1 cellular context compared by ENCODE assay signal in the genomic region with DNA sequence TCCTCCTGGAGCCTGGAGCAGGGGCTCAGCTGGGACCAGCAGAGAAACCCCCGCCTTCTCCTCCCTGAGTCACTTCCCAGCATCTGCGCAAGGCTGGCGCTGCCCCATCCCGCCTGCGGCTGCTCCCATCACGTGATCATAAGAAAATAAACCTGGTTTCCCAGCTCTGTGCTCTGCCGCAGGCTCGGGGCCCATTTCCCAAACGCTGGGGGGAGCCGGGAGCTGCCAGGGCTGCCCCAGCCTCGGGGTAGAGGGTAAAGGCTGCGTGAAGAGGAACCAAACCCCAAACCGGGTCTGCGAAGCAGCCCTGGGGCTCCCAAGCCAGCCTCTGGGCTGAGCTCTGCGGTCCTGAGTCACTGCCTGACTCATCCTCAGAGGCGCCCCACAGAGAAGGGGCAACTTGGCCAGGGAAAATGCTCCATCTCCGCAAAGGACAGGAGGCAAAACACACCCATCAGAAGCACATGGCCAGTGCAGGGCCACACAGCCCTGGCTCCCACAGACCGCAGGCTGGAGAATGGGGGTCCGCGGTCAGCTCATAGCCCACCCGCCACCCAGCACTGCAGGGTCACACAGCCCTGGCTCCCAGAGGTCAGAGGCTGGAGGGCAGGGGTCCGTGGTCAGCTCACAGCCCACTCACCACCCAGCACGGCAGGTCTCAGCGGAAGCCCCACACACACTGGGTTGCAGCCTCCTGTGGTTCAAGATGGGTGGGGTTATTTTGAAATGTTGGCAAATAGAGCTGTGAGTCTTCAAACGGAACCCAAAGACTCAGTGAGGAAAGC.
TF ChIP-seq lines count a peak whose summit lies in the region.

No MANE protein-coding gene starts in this region.

TF ChIP-seq in HEK293, 187 proteins besides CTCF, POLR2A, EP300 and RAD21 (continued from another document):
- TF ChIP-seq, protein P1, sequence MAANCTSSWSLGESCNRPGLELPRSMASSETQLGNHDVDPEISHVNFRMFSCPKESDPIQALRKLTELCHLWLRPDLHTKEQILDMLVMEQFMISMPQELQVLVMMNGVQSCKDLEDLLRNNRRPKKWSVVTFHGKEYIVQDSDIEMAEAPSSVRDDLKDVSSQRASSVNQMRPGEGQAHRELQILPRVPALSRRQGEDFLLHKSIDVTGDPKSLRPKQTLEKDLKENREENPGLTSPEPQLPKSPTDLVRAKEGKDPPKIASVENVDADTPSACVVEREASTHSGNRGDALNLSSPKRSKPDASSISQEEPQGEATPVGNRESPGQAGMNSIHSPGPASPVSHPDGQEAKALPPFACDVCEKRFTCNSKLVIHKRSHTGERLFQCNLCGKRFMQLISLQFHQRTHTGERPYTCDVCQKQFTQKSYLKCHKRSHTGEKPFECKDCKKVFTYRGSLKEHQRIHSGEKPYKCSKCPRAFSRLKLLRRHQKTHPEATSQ (tag by site-specific recombination; IDR thresholded peaks at IDR 0.05), result no peak
- TF ChIP-seq ZNF335 (tag by site-specific recombination; conservative IDR thresholded peaks at IDR 0.05) (peak; percentile 79), GLIS2 (tag by site-specific recombination; IDR thresholded peaks at IDR 0.05) (peak; percentile 72), ZBTB48 (tag by site-specific recombination; IDR thresholded peaks at IDR 0.05) (0 out of 2 replicates have a peak, but pooled peaks have one; percentile 39), ZNF266 (tag by site-specific recombination; IDR thresholded peaks at IDR 0.05; ENCODE audit: low read depth) (no peak), ZNF211 (tag by site-specific recombination; IDR thresholded peaks at IDR 0.05; ENCODE audit: low read depth) (no peak), ZBTB1 (tag by site-specific recombination; IDR thresholded peaks at IDR 0.05) (no peak), IKZF3 (tag by site-specific recombination; IDR thresholded peaks at IDR 0.05) (peak; percentile 89), ZNF146 (tag by site-specific recombination; IDR thresholded peaks at IDR 0.05) (no peak), ZFP37 (tag by site-specific recombination; IDR thresholded peaks at IDR 0.05) (peak; percentile 50; the same call in 1 of the 2 replicates), YY2 (tag by site-specific recombination; IDR thresholded peaks at IDR 0.05) (no peak), GLIS1 (tag by site-specific recombination; IDR thresholded peaks at IDR 0.05) (peak; percentile 46), ZNF202 (tag by site-specific recombination; IDR thresholded peaks at IDR 0.05; ENCODE audit: borderline replicate concordance) (no peak), ZNF274 (IDR thresholded peaks at IDR 0.05; ENCODE audit: low read length) (no peak), ZNF274 (tag by site-specific recombination; IDR thresholded peaks at IDR 0.05; ENCODE audit: borderline replicate concordance) (no peak), ZNF140 (tag by site-specific recombination; IDR thresholded peaks at IDR 0.05) (no peak), ZNF324 (tag by site-specific recombination; IDR thresholded peaks at IDR 0.05) (no peak), ZBTB20 (tag by site-specific recombination; IDR thresholded peaks at IDR 0.05) (peak; percentile 75), ZNF302 (tag by site-specific recombination; IDR thresholded peaks at IDR 0.05; ENCODE audit: low read depth) (no peak), ZNF138 (tag by site-specific recombination; IDR thresholded peaks at IDR 0.05; ENCODE audit: borderline replicate concordance) (no peak), ZFP3 (tag by site-specific recombination; IDR thresholded peaks at IDR 0.05; ENCODE audit: low read depth) (no peak), ZNF600 (tag by site-specific recombination; IDR thresholded peaks at IDR 0.05) (peak; percentile 93), SP2 (tag by site-specific recombination; IDR thresholded peaks at IDR 0.05) (peak; percentile 38), ZNF239 (tag by site-specific recombination; IDR thresholded peaks at IDR 0.05) (no peak), GFI1B (tag by site-specific recombination; IDR thresholded peaks at IDR 0.05) (no peak), ZNF571 (tag by site-specific recombination; IDR thresholded peaks at IDR 0.05) (no peak)
- TF ChIP-seq, protein P2, sequence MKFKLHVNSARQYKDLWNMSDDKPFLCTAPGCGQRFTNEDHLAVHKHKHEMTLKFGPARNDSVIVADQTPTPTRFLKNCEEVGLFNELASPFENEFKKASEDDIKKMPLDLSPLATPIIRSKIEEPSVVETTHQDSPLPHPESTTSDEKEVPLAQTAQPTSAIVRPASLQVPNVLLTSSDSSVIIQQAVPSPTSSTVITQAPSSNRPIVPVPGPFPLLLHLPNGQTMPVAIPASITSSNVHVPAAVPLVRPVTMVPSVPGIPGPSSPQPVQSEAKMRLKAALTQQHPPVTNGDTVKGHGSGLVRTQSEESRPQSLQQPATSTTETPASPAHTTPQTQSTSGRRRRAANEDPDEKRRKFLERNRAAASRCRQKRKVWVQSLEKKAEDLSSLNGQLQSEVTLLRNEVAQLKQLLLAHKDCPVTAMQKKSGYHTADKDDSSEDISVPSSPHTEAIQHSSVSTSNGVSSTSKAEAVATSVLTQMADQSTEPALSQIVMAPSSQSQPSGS (tag by site-specific recombination; IDR thresholded peaks at IDR 0.05; ENCODE audit: low read depth), result no peak
- TF ChIP-seq, protein P3, sequence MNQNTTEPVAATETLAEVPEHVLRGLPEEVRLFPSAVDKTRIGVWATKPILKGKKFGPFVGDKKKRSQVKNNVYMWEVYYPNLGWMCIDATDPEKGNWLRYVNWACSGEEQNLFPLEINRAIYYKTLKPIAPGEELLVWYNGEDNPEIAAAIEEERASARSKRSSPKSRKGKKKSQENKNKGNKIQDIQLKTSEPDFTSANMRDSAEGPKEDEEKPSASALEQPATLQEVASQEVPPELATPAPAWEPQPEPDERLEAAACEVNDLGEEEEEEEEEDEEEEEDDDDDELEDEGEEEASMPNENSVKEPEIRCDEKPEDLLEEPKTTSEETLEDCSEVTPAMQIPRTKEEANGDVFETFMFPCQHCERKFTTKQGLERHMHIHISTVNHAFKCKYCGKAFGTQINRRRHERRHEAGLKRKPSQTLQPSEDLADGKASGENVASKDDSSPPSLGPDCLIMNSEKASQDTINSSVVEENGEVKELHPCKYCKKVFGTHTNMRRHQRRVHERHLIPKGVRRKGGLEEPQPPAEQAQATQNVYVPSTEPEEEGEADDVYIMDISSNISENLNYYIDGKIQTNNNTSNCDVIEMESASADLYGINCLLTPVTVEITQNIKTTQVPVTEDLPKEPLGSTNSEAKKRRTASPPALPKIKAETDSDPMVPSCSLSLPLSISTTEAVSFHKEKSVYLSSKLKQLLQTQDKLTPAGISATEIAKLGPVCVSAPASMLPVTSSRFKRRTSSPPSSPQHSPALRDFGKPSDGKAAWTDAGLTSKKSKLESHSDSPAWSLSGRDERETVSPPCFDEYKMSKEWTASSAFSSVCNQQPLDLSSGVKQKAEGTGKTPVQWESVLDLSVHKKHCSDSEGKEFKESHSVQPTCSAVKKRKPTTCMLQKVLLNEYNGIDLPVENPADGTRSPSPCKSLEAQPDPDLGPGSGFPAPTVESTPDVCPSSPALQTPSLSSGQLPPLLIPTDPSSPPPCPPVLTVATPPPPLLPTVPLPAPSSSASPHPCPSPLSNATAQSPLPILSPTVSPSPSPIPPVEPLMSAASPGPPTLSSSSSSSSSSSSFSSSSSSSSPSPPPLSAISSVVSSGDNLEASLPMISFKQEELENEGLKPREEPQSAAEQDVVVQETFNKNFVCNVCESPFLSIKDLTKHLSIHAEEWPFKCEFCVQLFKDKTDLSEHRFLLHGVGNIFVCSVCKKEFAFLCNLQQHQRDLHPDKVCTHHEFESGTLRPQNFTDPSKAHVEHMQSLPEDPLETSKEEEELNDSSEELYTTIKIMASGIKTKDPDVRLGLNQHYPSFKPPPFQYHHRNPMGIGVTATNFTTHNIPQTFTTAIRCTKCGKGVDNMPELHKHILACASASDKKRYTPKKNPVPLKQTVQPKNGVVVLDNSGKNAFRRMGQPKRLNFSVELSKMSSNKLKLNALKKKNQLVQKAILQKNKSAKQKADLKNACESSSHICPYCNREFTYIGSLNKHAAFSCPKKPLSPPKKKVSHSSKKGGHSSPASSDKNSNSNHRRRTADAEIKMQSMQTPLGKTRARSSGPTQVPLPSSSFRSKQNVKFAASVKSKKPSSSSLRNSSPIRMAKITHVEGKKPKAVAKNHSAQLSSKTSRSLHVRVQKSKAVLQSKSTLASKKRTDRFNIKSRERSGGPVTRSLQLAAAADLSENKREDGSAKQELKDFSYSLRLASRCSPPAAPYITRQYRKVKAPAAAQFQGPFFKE (tag by site-specific recombination; IDR thresholded peaks at IDR 0.05; ENCODE audit: borderline replicate concordance), result no peak
- TF ChIP-seq, protein P4, sequence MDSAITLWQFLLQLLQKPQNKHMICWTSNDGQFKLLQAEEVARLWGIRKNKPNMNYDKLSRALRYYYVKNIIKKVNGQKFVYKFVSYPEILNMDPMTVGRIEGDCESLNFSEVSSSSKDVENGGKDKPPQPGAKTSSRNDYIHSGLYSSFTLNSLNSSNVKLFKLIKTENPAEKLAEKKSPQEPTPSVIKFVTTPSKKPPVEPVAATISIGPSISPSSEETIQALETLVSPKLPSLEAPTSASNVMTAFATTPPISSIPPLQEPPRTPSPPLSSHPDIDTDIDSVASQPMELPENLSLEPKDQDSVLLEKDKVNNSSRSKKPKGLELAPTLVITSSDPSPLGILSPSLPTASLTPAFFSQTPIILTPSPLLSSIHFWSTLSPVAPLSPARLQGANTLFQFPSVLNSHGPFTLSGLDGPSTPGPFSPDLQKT (IDR thresholded peaks at IDR 0.05; ENCODE audit: borderline replicate concordance, low read depth, low read length), result no peak
- TF ChIP-seq, protein P5, sequence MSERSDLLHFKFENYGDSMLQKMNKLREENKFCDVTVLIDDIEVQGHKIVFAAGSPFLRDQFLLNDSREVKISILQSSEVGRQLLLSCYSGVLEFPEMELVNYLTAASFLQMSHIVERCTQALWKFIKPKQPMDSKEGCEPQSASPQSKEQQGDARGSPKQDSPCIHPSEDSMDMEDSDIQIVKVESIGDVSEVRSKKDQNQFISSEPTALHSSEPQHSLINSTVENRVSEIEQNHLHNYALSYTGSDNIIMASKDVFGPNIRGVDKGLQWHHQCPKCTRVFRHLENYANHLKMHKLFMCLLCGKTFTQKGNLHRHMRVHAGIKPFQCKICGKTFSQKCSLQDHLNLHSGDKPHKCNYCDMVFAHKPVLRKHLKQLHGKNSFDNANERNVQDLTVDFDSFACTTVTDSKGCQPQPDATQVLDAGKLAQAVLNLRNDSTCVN (tag by site-specific recombination; optimal IDR thresholded peaks at IDR 0.05), result no peak
- TF ChIP-seq, protein P6, sequence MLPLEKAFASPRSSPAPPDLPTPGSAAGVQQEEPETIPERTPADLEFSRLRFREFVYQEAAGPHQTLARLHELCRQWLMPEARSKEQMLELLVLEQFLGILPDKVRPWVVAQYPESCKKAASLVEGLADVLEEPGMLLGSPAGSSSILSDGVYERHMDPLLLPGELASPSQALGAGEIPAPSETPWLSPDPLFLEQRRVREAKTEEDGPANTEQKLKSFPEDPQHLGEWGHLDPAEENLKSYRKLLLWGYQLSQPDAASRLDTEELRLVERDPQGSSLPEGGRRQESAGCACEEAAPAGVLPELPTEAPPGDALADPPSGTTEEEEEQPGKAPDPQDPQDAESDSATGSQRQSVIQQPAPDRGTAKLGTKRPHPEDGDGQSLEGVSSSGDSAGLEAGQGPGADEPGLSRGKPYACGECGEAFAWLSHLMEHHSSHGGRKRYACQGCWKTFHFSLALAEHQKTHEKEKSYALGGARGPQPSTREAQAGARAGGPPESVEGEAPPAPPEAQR (tag by site-specific recombination; IDR thresholded peaks at IDR 0.05), result no peak
- TF ChIP-seq, protein P7, sequence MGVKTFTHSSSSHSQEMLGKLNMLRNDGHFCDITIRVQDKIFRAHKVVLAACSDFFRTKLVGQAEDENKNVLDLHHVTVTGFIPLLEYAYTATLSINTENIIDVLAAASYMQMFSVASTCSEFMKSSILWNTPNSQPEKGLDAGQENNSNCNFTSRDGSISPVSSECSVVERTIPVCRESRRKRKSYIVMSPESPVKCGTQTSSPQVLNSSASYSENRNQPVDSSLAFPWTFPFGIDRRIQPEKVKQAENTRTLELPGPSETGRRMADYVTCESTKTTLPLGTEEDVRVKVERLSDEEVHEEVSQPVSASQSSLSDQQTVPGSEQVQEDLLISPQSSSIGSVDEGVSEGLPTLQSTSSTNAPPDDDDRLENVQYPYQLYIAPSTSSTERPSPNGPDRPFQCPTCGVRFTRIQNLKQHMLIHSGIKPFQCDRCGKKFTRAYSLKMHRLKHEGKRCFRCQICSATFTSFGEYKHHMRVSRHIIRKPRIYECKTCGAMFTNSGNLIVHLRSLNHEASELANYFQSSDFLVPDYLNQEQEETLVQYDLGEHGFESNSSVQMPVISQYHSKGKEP (tag by site-specific recombination; IDR thresholded peaks at IDR 0.05), result no peak
- TF ChIP-seq, protein P8, sequence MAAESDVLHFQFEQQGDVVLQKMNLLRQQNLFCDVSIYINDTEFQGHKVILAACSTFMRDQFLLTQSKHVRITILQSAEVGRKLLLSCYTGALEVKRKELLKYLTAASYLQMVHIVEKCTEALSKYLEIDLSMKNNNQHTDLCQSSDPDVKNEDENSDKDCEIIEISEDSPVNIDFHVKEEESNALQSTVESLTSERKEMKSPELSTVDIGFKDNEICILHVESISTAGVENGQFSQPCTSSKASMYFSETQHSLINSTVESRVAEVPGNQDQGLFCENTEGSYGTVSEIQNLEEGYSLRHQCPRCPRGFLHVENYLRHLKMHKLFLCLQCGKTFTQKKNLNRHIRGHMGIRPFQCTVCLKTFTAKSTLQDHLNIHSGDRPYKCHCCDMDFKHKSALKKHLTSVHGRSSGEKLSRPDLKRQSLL (tag by site-specific recombination; IDR thresholded peaks at IDR 0.05), result peak; percentile 51; the same call in 1 of the 2 replicates
- TF ChIP-seq, protein P9, sequence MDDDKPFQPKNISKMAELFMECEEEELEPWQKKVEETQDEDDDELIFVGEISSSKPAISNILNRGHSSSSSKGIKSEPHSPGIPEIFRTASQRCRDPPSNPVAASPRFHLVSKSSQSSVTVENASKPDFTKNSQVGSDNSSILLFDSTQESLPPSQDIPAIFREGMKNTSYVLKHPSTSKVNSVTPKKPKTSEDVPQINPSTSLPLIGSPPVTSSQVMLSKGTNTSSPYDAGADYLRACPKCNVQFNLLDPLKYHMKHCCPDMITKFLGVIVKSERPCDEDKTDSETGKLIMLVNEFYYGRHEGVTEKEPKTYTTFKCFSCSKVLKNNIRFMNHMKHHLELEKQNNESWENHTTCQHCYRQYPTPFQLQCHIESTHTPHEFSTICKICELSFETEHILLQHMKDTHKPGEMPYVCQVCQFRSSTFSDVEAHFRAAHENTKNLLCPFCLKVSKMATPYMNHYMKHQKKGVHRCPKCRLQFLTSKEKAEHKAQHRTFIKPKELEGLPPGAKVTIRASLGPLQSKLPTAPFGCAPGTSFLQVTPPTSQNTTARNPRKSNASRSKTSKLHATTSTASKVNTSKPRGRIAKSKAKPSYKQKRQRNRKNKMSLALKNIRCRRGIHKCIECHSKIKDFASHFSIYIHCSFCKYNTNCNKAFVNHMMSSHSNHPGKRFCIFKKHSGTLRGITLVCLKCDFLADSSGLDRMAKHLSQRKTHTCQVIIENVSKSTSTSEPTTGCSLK (tag by site-specific recombination; IDR thresholded peaks at IDR 0.05), result no peak
